Comparison of ENCODE assay signal across 1 cellular context in genomic region chr10:70890917-70891431, GRCh38.
TF ChIP-seq lines count a peak whose summit lies in the region.

No MANE protein-coding gene starts in this region.

TF ChIP-seq in K562, 482 proteins besides CTCF, POLR2A, EP300 and RAD21 (continued from another document and continues in another):
- TF ChIP-seq USF1 (CRISPR knock-in tag; IDR thresholded peaks at IDR 0.05): peak; percentile 69
- TF ChIP-seq NFIX (CRISPR knock-in tag; IDR thresholded peaks at IDR 0.05; ENCODE audit: low read depth): no peak
- TF ChIP-seq CBFA2T3 (IDR thresholded peaks at IDR 0.05): peak; percentile 73
- TF ChIP-seq ZNF282 (CRISPR knock-in tag; IDR thresholded peaks at IDR 0.05): no peak
- TF ChIP-seq ZNF121 (CRISPR knock-in tag; conservative IDR thresholded peaks at IDR 0.05): no peak
- no peak for TF ChIP-seq ZBTB17 (CRISPR knock-in tag; IDR thresholded peaks at IDR 0.05)
- no peak for TF ChIP-seq NCOA6 (IDR thresholded peaks at IDR 0.05)
- 0 out of 2 replicates have a peak, but pooled peaks have one; percentile 20 for TF ChIP-seq SNIP1 (IDR thresholded peaks at IDR 0.05; ENCODE audit: low read depth)
- no peak for TF ChIP-seq POLR2G (IDR thresholded peaks at IDR 0.05; ENCODE audit: low read depth, low read length)
- TF ChIP-seq MYBL2 (IDR thresholded peaks at IDR 0.05; ENCODE audit: low read depth): no peak
- TF ChIP-seq MYBL2 (CRISPR knock-in tag; IDR thresholded peaks at IDR 0.05; ENCODE audit: borderline replicate concordance): no peak
- TF ChIP-seq XRCC5 (IDR thresholded peaks at IDR 0.05; ENCODE audit: low read depth, low read length): no peak
- TF ChIP-seq HNRNPK (IDR thresholded peaks at IDR 0.05; ENCODE audit: low read depth, low read length, poor library complexity, severe bottlenecking): no peak
- no peak for TF ChIP-seq CC2D1A (IDR thresholded peaks at IDR 0.05)
- peak in 1 of 2 experiments; percentile 62; a peak in 2 of 4 replicates for TF ChIP-seq RCOR1 (IDR thresholded peaks at IDR 0.05; ENCODE audit: borderline replicate concordance in 1 of 2, low read depth in 2 of 2, low read length in 2 of 2)
- TF ChIP-seq CBX8 (IDR thresholded peaks at IDR 0.05; ENCODE audit: borderline replicate concordance, extremely low read depth, low read depth, low read length, poor library complexity, severe bottlenecking): no peak
- no peak for TF ChIP-seq ZNF408 (CRISPR knock-in tag; IDR thresholded peaks at IDR 0.05; ENCODE audit: low read depth)
- no peak; the same call in 1 of the 2 replicates for TF ChIP-seq TAL1 (IDR thresholded peaks at IDR 0.05)
- TF ChIP-seq PURB (CRISPR knock-in tag; IDR thresholded peaks at IDR 0.05; ENCODE audit: low read depth): no peak
- no peak for TF ChIP-seq HDAC8 (tag; IDR thresholded peaks at IDR 0.05)
- TF ChIP-seq ZNF57 (CRISPR knock-in tag; IDR thresholded peaks at IDR 0.05): no peak
- TF ChIP-seq, protein P1, sequence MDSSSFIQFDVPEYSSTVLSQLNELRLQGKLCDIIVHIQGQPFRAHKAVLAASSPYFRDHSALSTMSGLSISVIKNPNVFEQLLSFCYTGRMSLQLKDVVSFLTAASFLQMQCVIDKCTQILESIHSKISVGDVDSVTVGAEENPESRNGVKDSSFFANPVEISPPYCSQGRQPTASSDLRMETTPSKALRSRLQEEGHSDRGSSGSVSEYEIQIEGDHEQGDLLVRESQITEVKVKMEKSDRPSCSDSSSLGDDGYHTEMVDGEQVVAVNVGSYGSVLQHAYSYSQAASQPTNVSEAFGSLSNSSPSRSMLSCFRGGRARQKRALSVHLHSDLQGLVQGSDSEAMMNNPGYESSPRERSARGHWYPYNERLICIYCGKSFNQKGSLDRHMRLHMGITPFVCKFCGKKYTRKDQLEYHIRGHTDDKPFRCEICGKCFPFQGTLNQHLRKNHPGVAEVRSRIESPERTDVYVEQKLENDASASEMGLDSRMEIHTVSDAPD (CRISPR knock-in tag; IDR thresholded peaks at IDR 0.05): no peak
- TF ChIP-seq HINFP (tag; conservative IDR thresholded peaks at IDR 0.05; ENCODE audit: low read depth): no peak
- TF ChIP-seq GTF2F1 (IDR thresholded peaks at IDR 0.05; ENCODE audit: low read depth, low read length): no peak
- TF ChIP-seq, protein P2, sequence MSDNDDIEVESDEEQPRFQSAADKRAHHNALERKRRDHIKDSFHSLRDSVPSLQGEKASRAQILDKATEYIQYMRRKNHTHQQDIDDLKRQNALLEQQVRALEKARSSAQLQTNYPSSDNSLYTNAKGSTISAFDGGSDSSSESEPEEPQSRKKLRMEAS (CRISPR knock-in tag; IDR thresholded peaks at IDR 0.05): peak; percentile 76
- no peak for TF ChIP-seq MAFK (IDR thresholded peaks at IDR 0.05; ENCODE audit: low read length)
- TF ChIP-seq HDAC1 (IDR thresholded peaks at IDR 0.05): peak in 1 of 2 experiments; percentile 41; a peak in 1 of 4 replicates
- TF ChIP-seq, protein P3, sequence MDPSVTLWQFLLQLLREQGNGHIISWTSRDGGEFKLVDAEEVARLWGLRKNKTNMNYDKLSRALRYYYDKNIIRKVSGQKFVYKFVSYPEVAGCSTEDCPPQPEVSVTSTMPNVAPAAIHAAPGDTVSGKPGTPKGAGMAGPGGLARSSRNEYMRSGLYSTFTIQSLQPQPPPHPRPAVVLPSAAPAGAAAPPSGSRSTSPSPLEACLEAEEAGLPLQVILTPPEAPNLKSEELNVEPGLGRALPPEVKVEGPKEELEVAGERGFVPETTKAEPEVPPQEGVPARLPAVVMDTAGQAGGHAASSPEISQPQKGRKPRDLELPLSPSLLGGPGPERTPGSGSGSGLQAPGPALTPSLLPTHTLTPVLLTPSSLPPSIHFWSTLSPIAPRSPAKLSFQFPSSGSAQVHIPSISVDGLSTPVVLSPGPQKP (CRISPR knock-in tag; IDR thresholded peaks at IDR 0.05): 0 out of 2 replicates have a peak, but pooled peaks have one; percentile 71
- no peak for TF ChIP-seq RNF2 (IDR thresholded peaks at IDR 0.05)
- TF ChIP-seq MCM7 (IDR thresholded peaks at IDR 0.05): no peak
- TF ChIP-seq BCLAF1 (IDR thresholded peaks at IDR 0.05; ENCODE audit: borderline replicate concordance in 1 of 2, control insufficient read depth in 1 of 2, low read depth in 2 of 2, low read length in 1 of 2): no peak
- TF ChIP-seq MNT (conservative IDR thresholded peaks at IDR 0.05): no peak
- TF ChIP-seq, protein P4, sequence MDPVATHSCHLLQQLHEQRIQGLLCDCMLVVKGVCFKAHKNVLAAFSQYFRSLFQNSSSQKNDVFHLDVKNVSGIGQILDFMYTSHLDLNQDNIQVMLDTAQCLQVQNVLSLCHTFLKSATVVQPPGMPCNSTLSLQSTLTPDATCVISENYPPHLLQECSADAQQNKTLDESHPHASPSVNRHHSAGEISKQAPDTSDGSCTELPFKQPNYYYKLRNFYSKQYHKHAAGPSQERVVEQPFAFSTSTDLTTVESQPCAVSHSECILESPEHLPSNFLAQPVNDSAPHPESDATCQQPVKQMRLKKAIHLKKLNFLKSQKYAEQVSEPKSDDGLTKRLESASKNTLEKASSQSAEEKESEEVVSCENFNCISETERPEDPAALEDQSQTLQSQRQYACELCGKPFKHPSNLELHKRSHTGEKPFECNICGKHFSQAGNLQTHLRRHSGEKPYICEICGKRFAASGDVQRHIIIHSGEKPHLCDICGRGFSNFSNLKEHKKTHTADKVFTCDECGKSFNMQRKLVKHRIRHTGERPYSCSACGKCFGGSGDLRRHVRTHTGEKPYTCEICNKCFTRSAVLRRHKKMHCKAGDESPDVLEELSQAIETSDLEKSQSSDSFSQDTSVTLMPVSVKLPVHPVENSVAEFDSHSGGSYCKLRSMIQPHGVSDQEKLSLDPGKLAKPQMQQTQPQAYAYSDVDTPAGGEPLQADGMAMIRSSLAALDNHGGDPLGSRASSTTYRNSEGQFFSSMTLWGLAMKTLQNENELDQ (CRISPR knock-in tag; IDR thresholded peaks at IDR 0.05; ENCODE audit: borderline replicate concordance): no peak
- no peak for TF ChIP-seq MYNN (IDR thresholded peaks at IDR 0.05)
- no peak for TF ChIP-seq MYNN (CRISPR knock-in tag; IDR thresholded peaks at IDR 0.05)
- no peak for TF ChIP-seq POLR2B (IDR thresholded peaks at IDR 0.05; ENCODE audit: low read depth, partially characterized antibody)
- TF ChIP-seq TFAP4 (CRISPR knock-in tag; IDR thresholded peaks at IDR 0.05; ENCODE audit: borderline replicate concordance): peak; percentile 69; the same call in 1 of the 2 replicates
- TF ChIP-seq ZMIZ1 (IDR thresholded peaks at IDR 0.05; ENCODE audit: low read depth in 2 of 2, low read length in 2 of 2): no peak
- TF ChIP-seq ESRRA (IDR thresholded peaks at IDR 0.05; ENCODE audit: borderline replicate concordance, low read depth): no peak
- TF ChIP-seq, protein P5, sequence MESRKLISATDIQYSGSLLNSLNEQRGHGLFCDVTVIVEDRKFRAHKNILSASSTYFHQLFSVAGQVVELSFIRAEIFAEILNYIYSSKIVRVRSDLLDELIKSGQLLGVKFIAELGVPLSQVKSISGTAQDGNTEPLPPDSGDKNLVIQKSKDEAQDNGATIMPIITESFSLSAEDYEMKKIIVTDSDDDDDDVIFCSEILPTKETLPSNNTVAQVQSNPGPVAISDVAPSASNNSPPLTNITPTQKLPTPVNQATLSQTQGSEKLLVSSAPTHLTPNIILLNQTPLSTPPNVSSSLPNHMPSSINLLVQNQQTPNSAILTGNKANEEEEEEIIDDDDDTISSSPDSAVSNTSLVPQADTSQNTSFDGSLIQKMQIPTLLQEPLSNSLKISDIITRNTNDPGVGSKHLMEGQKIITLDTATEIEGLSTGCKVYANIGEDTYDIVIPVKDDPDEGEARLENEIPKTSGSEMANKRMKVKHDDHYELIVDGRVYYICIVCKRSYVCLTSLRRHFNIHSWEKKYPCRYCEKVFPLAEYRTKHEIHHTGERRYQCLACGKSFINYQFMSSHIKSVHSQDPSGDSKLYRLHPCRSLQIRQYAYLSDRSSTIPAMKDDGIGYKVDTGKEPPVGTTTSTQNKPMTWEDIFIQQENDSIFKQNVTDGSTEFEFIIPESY (CRISPR knock-in tag; IDR thresholded peaks at IDR 0.05): peak; percentile 60; the same call in 1 of the 2 replicates
- TF ChIP-seq SREBF1 (IDR thresholded peaks at IDR 0.05; ENCODE audit: borderline replicate concordance, low read depth, low read length): no peak
- 0 out of 2 replicates have a peak, but pooled peaks have one; percentile 29 for TF ChIP-seq ZNF766 (CRISPR knock-in tag; conservative IDR thresholded peaks at IDR 0.05)
- TF ChIP-seq ZSCAN29 (IDR thresholded peaks at IDR 0.05): no peak
- TF ChIP-seq NCOA2 (IDR thresholded peaks at IDR 0.05; ENCODE audit: partially characterized antibody in 2 of 2): no peak
- no peak for TF ChIP-seq SMAD2 (IDR thresholded peaks at IDR 0.05; ENCODE audit: low read depth, low read length)
- TF ChIP-seq ELF2 (CRISPR knock-in tag; IDR thresholded peaks at IDR 0.05): no peak
